In genomic region chr15:101359365-101359947, GRCh38 we compare ENCODE assay signal across 20 cellular contexts.
DNase-seq lines count a peak whose midpoint lies in the region; ATAC-seq lines count a peak whose summit lies in the region.
"Had no signal": no experiment of that assay in that cellular context is flagged by ENCODE, and none has a peak within 500 bp of the region (broad histone marks: within the 10 kb centered on the region; RNA-seq: fewer than 3 reads in every experiment).

No MANE protein-coding gene starts in this region.

- CTCF ChIA-PET in activated naive CD4-positive, alpha-beta T cell treated with anti-CD3 and anti-CD28 coated beads for 36 hours (lab: Charles Lee), result no interaction called here

- H3K27ac ChIP-seq in epithelial cell of prostate, result peak overlapping the region; percentile 74
- H3K27ac ChIP-seq in skeletal muscle tissue (ENCODE audit: low read depth, low read length), result peak overlapping the region; percentile 62
- H3K27ac ChIP-seq: SJSA1, upper lobe of left lung had no signal

- H3K4me3 Mint-ChIP-seq in activated T-cell treated with anti-CD3 and anti-CD28 coated beads, Interleukin-2, amount 50 U/mL, for 24 hours, result no peak overlapping the region
- no peak overlapping the region for H3K4me3 Mint-ChIP-seq in activated naive CD4-positive, alpha-beta T cell treated with anti-CD3 and anti-CD28 coated beads for 36 hours
- H3K4me3 Mint-ChIP-seq: activated CD4-positive, alpha-beta memory T cell treated with anti-CD3 and anti-CD28 coated beads, Interleukin-2, amount 10 ng/mL, durations not matched to agents 7 days and 5 days; CD4-positive, alpha-beta memory T cell; dendritic cell treated with granulocyte-macrophage colony-stimulating factor and Interleukin-4, amounts not matched to agents 40 ng/mL and 50 ng/mL, for 4 days; naive thymus-derived CD4-positive, alpha-beta T cell had no signal

- H3K27me3 ChIP-seq in skeletal muscle tissue (ENCODE audit: control insufficient read depth in 3 of 3, insufficient read depth in 3 of 3, low read length in 3 of 3), result no peaks in the 10 kb centered on the region
- H3K27me3 ChIP-seq: SJSA1, upper lobe of left lung had no signal

- no peaks in the 10 kb centered on the region for H3K36me3 Mint-ChIP-seq in activated T-cell treated with anti-CD3 and anti-CD28 coated beads, Interleukin-2, amount 50 U/mL, for 24 hours (ENCODE audit: low read depth)
- H3K36me3 Mint-ChIP-seq in activated naive CD4-positive, alpha-beta T cell treated with anti-CD3 and anti-CD28 coated beads for 36 hours (ENCODE audit: low read depth), result no peaks in the 10 kb centered on the region
- H3K36me3 Mint-ChIP-seq: CD4-positive, alpha-beta memory T cell had no signal

- H3K4me3 ChIP-seq in skeletal muscle tissue (ENCODE audit: low read length in 3 of 3), result no peak overlapping the region
- H3K4me3 ChIP-seq: SJSA1, upper lobe of left lung had no signal

- H3K36me3 ChIP-seq in skeletal muscle tissue (ENCODE audit: control insufficient read depth in 3 of 3, insufficient read depth in 3 of 3, low read length in 3 of 3), result peaks cover 0 to 2% (median 0%) of the 10 kb centered on the region in 3 donors
- H3K36me3 ChIP-seq: SJSA1, upper lobe of left lung had no signal

- no peak overlapping the region for H3K27ac Mint-ChIP-seq in activated T-cell treated with anti-CD3 and anti-CD28 coated beads, Interleukin-2, amount 50 U/mL, for 24 hours
- H3K27ac Mint-ChIP-seq in activated naive CD4-positive, alpha-beta T cell treated with anti-CD3 and anti-CD28 coated beads for 36 hours, result no peak overlapping the region
- H3K27ac Mint-ChIP-seq: activated CD4-positive, alpha-beta memory T cell treated with anti-CD3 and anti-CD28 coated beads, Interleukin-2, amount 10 ng/mL, durations not matched to agents 7 days and 5 days; dendritic cell treated with granulocyte-macrophage colony-stimulating factor and Interleukin-4, amounts not matched to agents 40 ng/mL and 50 ng/mL, for 4 days; naive thymus-derived CD4-positive, alpha-beta T cell had no signal

- intact Hi-C loops in activated naive CD4-positive, alpha-beta T cell treated with anti-CD3 and anti-CD28 coated beads for 36 hours (cut with micrococcal nuclease), result no loop called here

- no peaks in the 10 kb centered on the region for H3K27me3 Mint-ChIP-seq in activated T-cell treated with anti-CD3 and anti-CD28 coated beads, Interleukin-2, amount 50 U/mL, for 24 hours
- H3K27me3 Mint-ChIP-seq in activated naive CD4-positive, alpha-beta T cell treated with anti-CD3 and anti-CD28 coated beads for 36 hours (ENCODE audit: low read depth), result peaks cover 9% of the 10 kb centered on the region

- no peaks in the 10 kb centered on the region for H3K9me3 Mint-ChIP-seq in activated T-cell treated with anti-CD3 and anti-CD28 coated beads, Interleukin-2, amount 50 U/mL, for 24 hours
- H3K9me3 Mint-ChIP-seq in activated naive CD4-positive, alpha-beta T cell treated with anti-CD3 and anti-CD28 coated beads for 36 hours, result no peaks in the 10 kb centered on the region
- H3K9me3 Mint-ChIP-seq: dendritic cell treated with granulocyte-macrophage colony-stimulating factor and Interleukin-4, amounts not matched to agents 40 ng/mL and 50 ng/mL, for 4 days had no signal

- ATAC-seq in HG03139 (IDR thresholded peaks at IDR 0.05; ENCODE audit: unreplicated experiment), result no peak
- ATAC-seq: naive thymus-derived CD4-positive, alpha-beta T cell had no signal

- peak overlapping the region in 1 of 3 donors; percentile 25 for H3K9ac ChIP-seq in skeletal muscle tissue (ENCODE audit: low read depth in 1 of 3, low read length in 3 of 3)

- no peaks in the 10 kb centered on the region for H3K9me3 ChIP-seq in skeletal muscle tissue (ENCODE audit: control insufficient read depth in 3 of 3, low read length in 3 of 3)
- H3K9me3 ChIP-seq: SJSA1, upper lobe of left lung had no signal

- peaks cover 2% of the 10 kb centered on the region for H3K4me1 Mint-ChIP-seq in activated T-cell treated with anti-CD3 and anti-CD28 coated beads, Interleukin-2, amount 50 U/mL, for 24 hours (ENCODE audit: low read depth)
- no peaks in the 10 kb centered on the region for H3K4me1 Mint-ChIP-seq in activated naive CD4-positive, alpha-beta T cell treated with anti-CD3 and anti-CD28 coated beads for 36 hours (ENCODE audit: low read depth)
- H3K4me1 Mint-ChIP-seq: CD4-positive, alpha-beta memory T cell had no signal

- peaks cover 17 to 29% (median 22%) of the 10 kb centered on the region in 3 donors for H3K4me1 ChIP-seq in skeletal muscle tissue (ENCODE audit: control insufficient read depth in 3 of 3, insufficient read depth in 3 of 3, low read length in 3 of 3)
- H3K4me1 ChIP-seq: upper lobe of left lung had no signal

- peak; percentile 10 for DNase-seq in DMS79 treated with DMSO at 0.1 percent for 48 hours (lab: John Stamatoyannopoulos, UW)
- no peak for DNase-seq in DMS79 (lab: John Stamatoyannopoulos, UW)
- DNase-seq in NCI-H345 (lab: John Stamatoyannopoulos, UW), result peak; percentile 71
- peak; percentile 76 for DNase-seq in epithelial cell of prostate (ENCODE audit: low read depth, low spot score)
- no peak for DNase-seq in activated T-cell treated with anti-CD3 and anti-CD28 coated beads, Interleukin-2, amount 50 U/mL, for 24 hours
- no peak for DNase-seq in activated naive CD4-positive, alpha-beta T cell treated with anti-CD3 and anti-CD28 coated beads for 36 hours
- DNase-seq: activated CD4-positive, alpha-beta memory T cell treated with anti-CD3 and anti-CD28 coated beads, Interleukin-2, amount 10 ng/mL, durations not matched to agents 7 days and 5 days; anterior cingulate cortex; CD4-positive, alpha-beta memory T cell; hippocampal formation; naive thymus-derived CD4-positive, alpha-beta T cell; NCI-H1105 treated with DMSO at 0.1 percent for 48 hours; NCI-H526; right cardiac atrium; stimulated activated CD4-positive, alpha-beta T cell treated with anti-CD3 and anti-CD28 coated beads, Interleukin-4, amount 100 ng/mL, for 1 hour had no signal

Comparison
In these comparisons a context has a peak if more than half of its experiments do, and no peak if none do; other contexts are left out.
1. DNase-seq: peak in DMS79 treated with DMSO at 0.1 percent for 48 hours (single experiment), NCI-H345 (single experiment) and epithelial cell of prostate (single experiment); none in DMS79 (single experiment), activated T-cell treated with anti-CD3 and anti-CD28 coated beads, Interleukin-2, amount 50 U/mL, for 24 hours (single experiment) and activated naive CD4-positive, alpha-beta T cell treated with anti-CD3 and anti-CD28 coated beads for 36 hours (single experiment).